Comparison of ENCODE assay signal across 8 cellular contexts in the genomic region with DNA sequence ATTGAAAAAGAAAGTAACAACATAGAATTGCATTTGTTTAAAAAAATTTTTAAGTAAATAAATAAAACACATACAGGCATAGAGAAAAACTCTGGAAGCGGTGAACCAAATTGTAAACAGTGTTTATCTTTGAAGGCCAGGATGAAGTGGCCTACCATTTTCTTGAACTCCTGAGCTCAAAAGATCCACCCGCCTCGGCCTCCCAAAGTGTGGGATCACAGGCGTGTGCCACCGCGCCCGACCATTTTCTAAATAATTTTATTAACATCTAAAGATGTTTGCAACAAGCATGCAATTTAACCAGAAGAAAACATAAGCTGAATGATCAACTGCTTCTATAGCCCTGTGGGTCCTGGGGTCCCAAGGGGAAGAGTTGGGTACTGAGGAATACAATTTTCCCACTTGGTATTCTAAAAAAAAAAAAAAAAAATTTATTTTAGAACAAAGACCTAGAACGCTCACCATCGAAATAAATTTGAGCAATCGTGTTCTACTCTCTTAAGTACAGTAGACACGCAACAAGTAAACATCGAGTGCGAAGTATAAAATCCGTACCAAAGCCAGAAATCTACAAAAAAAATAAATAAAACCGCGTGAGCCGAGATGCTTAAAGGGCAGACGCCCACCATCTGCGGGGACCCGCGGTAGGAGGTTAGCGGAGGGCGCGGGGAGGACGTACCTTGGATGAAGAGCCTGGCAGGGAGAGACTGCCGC. TPM values are rescaled to one million over a fixed set of nuclear protein-coding genes. Genes with fewer than 3 reads are reported as not detected.
DNase-seq lines count a peak whose midpoint lies in the region; ATAC-seq and TF ChIP-seq lines count a peak whose summit lies in the region.

No MANE protein-coding gene starts in this region.

- TF ChIP-seq CTCF in CD4-positive, alpha-beta T cell (IDR thresholded peaks at IDR 0.05) = no peak
- TF ChIP-seq CTCF in hepatocyte (IDR thresholded peaks at IDR 0.05; ENCODE audit: poor library complexity) = no peak
- TF ChIP-seq CTCF in spleen (IDR thresholded peaks at IDR 0.05 in 8 of 11, conservative IDR thresholded peaks at IDR 0.05 in 3 of 11) = no peak

- no peak for ATAC-seq in CD4-positive, alpha-beta T cell (ENCODE audit: poor library complexity)
- no peak for ATAC-seq in activated CD8-positive, alpha-beta T cell treated with anti-CD3 and anti-CD28 coated beads, Interleukin-2, amount 10 ng/mL, durations not matched to agents 7 days and 5 days
- no peak for ATAC-seq in HG03342 (IDR thresholded peaks at IDR 0.05; ENCODE audit: unreplicated experiment)

- H3K27ac Mint-ChIP-seq in CD4-positive, alpha-beta T cell = peak overlapping the region; percentile 95
- H3K27ac Mint-ChIP-seq in activated CD8-positive, alpha-beta T cell treated with anti-CD3 and anti-CD28 coated beads, Interleukin-2, amount 10 ng/mL, durations not matched to agents 7 days and 5 days = peak overlapping the region; percentile 98

- no peaks in the 10 kb centered on the region for H3K36me3 ChIP-seq in hepatocyte (replicated peaks; ENCODE audit: insufficient read depth, low read depth)
- H3K36me3 ChIP-seq in spleen = no peaks in the 10 kb centered on the region

- H3K36me3 Mint-ChIP-seq in CD4-positive, alpha-beta T cell (ENCODE audit: low read depth) = peaks cover 10% of the 10 kb centered on the region
- peaks cover 12% of the 10 kb centered on the region for H3K36me3 Mint-ChIP-seq in activated CD8-positive, alpha-beta T cell treated with anti-CD3 and anti-CD28 coated beads, Interleukin-2, amount 10 ng/mL, durations not matched to agents 7 days and 5 days (ENCODE audit: low read depth)

- no peaks in the 10 kb centered on the region for H4K20me1 ChIP-seq in hepatocyte (ENCODE audit: insufficient read depth, poor library complexity, severe bottlenecking)

- POLR2A ChIA-PET in CD4-positive, alpha-beta T cell (lab: Charles Lee) = interaction anchor here (0.6 to 2.8 kb wide), 10 partner anchors 16 to 356 kb away, joined by 3 to 38 read pairs (median 6); a partner anchor contains a TSS
- POLR2A ChIA-PET in activated CD8-positive, alpha-beta T cell treated with anti-CD3 and anti-CD28 coated beads, Interleukin-2, amount 10 ng/mL, durations not matched to agents 7 days and 5 days (lab: Charles Lee) = interaction anchor here (0.8 to 2.8 kb wide), 5 partner anchors 14 to 356 kb away, joined by 3 to 18 read pairs (median 10); a partner anchor contains a TSS

- H3K4me2 ChIP-seq in hepatocyte = peak overlapping the region; percentile 77

- intact Hi-C loops in CD4-positive, alpha-beta T cell (cut with DNase I, micrococcal nuclease) = loop anchor here (1.0 to 5.0 kb wide), 5 partner anchors 118 to 356 kb away; a partner anchor contains a TSS
- intact Hi-C loops in spleen (cut with DNase I; ENCODE audit: low total_unique reads) = loop anchor here (5.0 kb wide), 1 partner anchor 120 kb away; a partner anchor contains a TSS

- H3K4me3 Mint-ChIP-seq in CD4-positive, alpha-beta T cell = peak overlapping the region; percentile 95
- H3K4me3 Mint-ChIP-seq in activated CD8-positive, alpha-beta T cell treated with anti-CD3 and anti-CD28 coated beads, Interleukin-2, amount 10 ng/mL, durations not matched to agents 7 days and 5 days = peak overlapping the region; percentile 84

- peaks cover 8% of the 10 kb centered on the region for H3K9me3 Mint-ChIP-seq in CD4-positive, alpha-beta T cell
- H3K9me3 Mint-ChIP-seq in activated CD8-positive, alpha-beta T cell treated with anti-CD3 and anti-CD28 coated beads, Interleukin-2, amount 10 ng/mL, durations not matched to agents 7 days and 5 days (ENCODE audit: insufficient read depth) = peaks cover 10% of the 10 kb centered on the region

- DNase-seq in CD4-positive, alpha-beta T cell = no peak
- DNase-seq in KBM-7 = peak; percentile 55
- peak; percentile 43 for DNase-seq in activated CD8-positive, alpha-beta T cell treated with anti-CD3 and anti-CD28 coated beads, Interleukin-2, amount 10 ng/mL, durations not matched to agents 7 days and 5 days
- DNase-seq in hepatocyte (ENCODE audit: low spot score) = peak; percentile 6
- peak; percentile 76 for DNase-seq in spleen
- DNase-seq in GF-D8 (lab: John Stamatoyannopoulos, UW) = no peak
- no peak for DNase-seq in activated CD4-positive, CD25-positive, alpha-beta regulatory T cell (lab: John Stamatoyannopoulos, UW)

- H3K27me3 Mint-ChIP-seq in CD4-positive, alpha-beta T cell = no peaks in the 10 kb centered on the region
- H3K27me3 Mint-ChIP-seq in activated CD8-positive, alpha-beta T cell treated with anti-CD3 and anti-CD28 coated beads, Interleukin-2, amount 10 ng/mL, durations not matched to agents 7 days and 5 days (ENCODE audit: low read depth) = peaks cover 2% of the 10 kb centered on the region

- 2% methylated on average over 26 of the region's 26 CpGs for WGBS in hepatocyte (ENCODE audit: low lambda C conversion rate, missing lambda C conversion rate)
- WGBS in spleen, 5 donors = 0 to 1% (median 0%) methylated on average over 26 of the region's 26 CpGs

- H3K4me3 ChIP-seq in hepatocyte = peak overlapping the region; percentile 61
- peak overlapping the region; percentile 64 to 89 (median 79) for H3K4me3 ChIP-seq in spleen

- in situ Hi-C loops in KBM-7 (cut with MboI; ENCODE audit: low pct_unique_long_range_greater_than_20kb, low sequenced_read_pairs) = loop anchor here (25.0 kb wide), 1 partner anchor 340 kb away; no protein-coding TSS in a partner anchor

- peaks cover 4% of the 10 kb centered on the region for H3K9me3 ChIP-seq in CD4-positive, alpha-beta T cell (ENCODE audit: control insufficient read depth, low read length)
- H3K9me3 ChIP-seq in hepatocyte (ENCODE audit: low read depth) (no peaks in the 10 kb centered on the region), spleen (peaks cover 0 to 16% (median 8%) of the 10 kb centered on the region in 8 donors)

- H2AFZ ChIP-seq in hepatocyte = peak overlapping the region; percentile 63

- no peak for TF ChIP-seq POLR2A in spleen (IDR thresholded peaks at IDR 0.05)

- H3K27ac ChIP-seq in CD4-positive, alpha-beta T cell (ENCODE audit: low read depth, low read length) = peak overlapping the region; percentile 69
- peak overlapping the region; percentile 63 for H3K27ac ChIP-seq in hepatocyte
- H3K27ac ChIP-seq in spleen = peak overlapping the region; percentile 87 to 95 (median 93)

- CTCF ChIA-PET in CD4-positive, alpha-beta T cell (lab: Charles Lee) = interaction anchor here (0.6 to 1.8 kb wide), 10 partner anchors 8 to 340 kb away, joined by 3 to 12 read pairs (median 4); a partner anchor contains a TSS
- CTCF ChIA-PET in activated CD8-positive, alpha-beta T cell treated with anti-CD3 and anti-CD28 coated beads, Interleukin-2, amount 10 ng/mL, durations not matched to agents 7 days and 5 days (lab: Charles Lee) = interaction anchor here (1.0 to 3.0 kb wide), 10 partner anchors 8 to 167 kb away, joined by 3 to 26 read pairs (median 4); a partner anchor contains a TSS

- peaks cover 28% of the 10 kb centered on the region for H3K4me1 Mint-ChIP-seq in CD4-positive, alpha-beta T cell (ENCODE audit: low read depth)
- H3K4me1 Mint-ChIP-seq in activated CD8-positive, alpha-beta T cell treated with anti-CD3 and anti-CD28 coated beads, Interleukin-2, amount 10 ng/mL, durations not matched to agents 7 days and 5 days (ENCODE audit: low read depth) = peaks cover 26% of the 10 kb centered on the region

- H3K4me1 ChIP-seq in hepatocyte (ENCODE audit: insufficient read depth) (no peaks in the 10 kb centered on the region), spleen (peaks cover 3 to 64% (median 51%) of the 10 kb centered on the region in 6 donors)

- H3K9me2 ChIP-seq in hepatocyte (replicated peaks; ENCODE audit: insufficient read depth) = no peaks in the 10 kb centered on the region

- peaks cover 48% of the 10 kb centered on the region for H3K79me2 ChIP-seq in hepatocyte

- no peaks in the 10 kb centered on the region for H3K27me3 ChIP-seq in CD4-positive, alpha-beta T cell (ENCODE audit: control insufficient read depth, insufficient read depth, low read length)
- H3K27me3 ChIP-seq in hepatocyte (no peaks in the 10 kb centered on the region), spleen (replicated peaks in 1 of 7) (no peaks in the 10 kb centered on the region)

RNA-seq across cellular contexts. Expression of a gene that starts 0.5 kb away (rescaled TPM):
- 10 to 100 TPM; 20.1 to 20.3 TPM for total RNA-seq in CD4-positive, alpha-beta T cell
- total RNA-seq in activated CD8-positive, alpha-beta T cell treated with anti-CD3 and anti-CD28 coated beads, Interleukin-2, amount 10 ng/mL, durations not matched to agents 7 days and 5 days = 10 to 100 TPM; 66.4 to 71.8 TPM
- 14.9 and 23.5 TPM in 2 replicates for total RNA-seq in hepatocyte
- 6.8 and 14.9 TPM in 2 replicates for polyA plus RNA-seq in hepatocyte
- 10 to 100 TPM; 34.2 to 86.3 (median 48.4) TPM for total RNA-seq in spleen
- polyA plus RNA-seq in spleen = 10 to 100 TPM; 12.8 to 14.3 (median 14.3) TPM

Comparison
In these comparisons a context has a peak if more than half of its experiments do, and no peak if none do; other contexts are left out.
1. DNase-seq: peak in KBM-7 (single experiment), activated CD8-positive, alpha-beta T cell treated with anti-CD3 and anti-CD28 coated beads, Interleukin-2, amount 10 ng/mL, durations not matched to agents 7 days and 5 days (single experiment), hepatocyte (single experiment) and spleen (single experiment); none in CD4-positive, alpha-beta T cell (0 of 10), GF-D8 (single experiment) and activated CD4-positive, CD25-positive, alpha-beta regulatory T cell (0 of 4).
2. Peak in every context shown above with its lines, with median percentiles within 50 percentile points of each other: H3K27ac ChIP-seq.